Comparison of ENCODE assay signal across 8 cellular contexts in genomic region chr15:52179278-52180195, GRCh38. TPM values are rescaled to one million over a fixed set of nuclear protein-coding genes. Genes with fewer than 3 reads are reported as not detected.
DNase-seq lines count a peak whose midpoint lies in the region; ATAC-seq and TF ChIP-seq lines count a peak whose summit lies in the region.

No MANE protein-coding gene starts in this region.

- H3K4me2 ChIP-seq in MM.1S (ENCODE audit: low read depth, low read length): peak overlapping the region; percentile 99

- H3K4me3 Mint-ChIP-seq in activated naive CD4-positive, alpha-beta T cell treated with anti-CD3 and anti-CD28 coated beads, Interleukin-2, amount 50 U/mL, for 24 hours: peak overlapping the region; percentile 90

- H3K79me2 ChIP-seq in MM.1S (ENCODE audit: low read length): peaks cover 37% of the 10 kb centered on the region

- peak overlapping the region; percentile 55 for H3K4me3 ChIP-seq in HAP-1
- peak overlapping the region; percentile 88 for H3K4me3 ChIP-seq in MM.1S (ENCODE audit: low read length)
- peak overlapping the region; percentile 85 for H3K4me3 ChIP-seq in SJSA1
- H3K4me3 ChIP-seq in testis: peak overlapping the region; percentile 70 to 85

- no peak for TF ChIP-seq POLR2A in testis (IDR thresholded peaks at IDR 0.05)

- in situ Hi-C loops in HAP-1 (cut with MboI; ENCODE audit: low sequenced_read_pairs): no loop called here

- peak overlapping the region; percentile 92 for H3K9ac ChIP-seq in MM.1S (ENCODE audit: low read length)

- H3K36me3 ChIP-seq in HAP-1 (replicated peaks) (no peaks in the 10 kb centered on the region), MM.1S (replicated peaks; ENCODE audit: insufficient read depth, low read length) (no peaks in the 10 kb centered on the region), SJSA1 (peaks cover 5% of the 10 kb centered on the region; the same call in 1 of the 2 replicates), testis (ENCODE audit: low read depth, missing control alignments) (no peaks in the 10 kb centered on the region)

- no peaks in the 10 kb centered on the region for H3K9me3 Mint-ChIP-seq in activated naive CD4-positive, alpha-beta T cell treated with anti-CD3 and anti-CD28 coated beads, Interleukin-2, amount 50 U/mL, for 24 hours

- H3K27ac ChIP-seq in MM.1S (ENCODE audit: low read length) (peak overlapping the region; percentile 82), SJSA1 (peak overlapping the region; percentile 52), testis (peak overlapping the region; percentile 92 to 98)

- DNase-seq in GM04504 (ENCODE audit: low read depth) (peak; percentile 50), HAP-1 (ENCODE audit: low spot score in 2 of 2) (peak; percentile 79 to 91), MM.1S (peak; percentile 89), SJSA1 (ENCODE audit: low read depth in 1 of 2, low spot score in 2 of 2) (peak; percentile 79), globus pallidus (ENCODE audit: low spot score) (peak; percentile 67), omental fat pad (ENCODE audit: low spot score) (peak; percentile 38), testis (peak; percentile 92)

- TF ChIP-seq CTCF in MM.1S (IDR thresholded peaks at IDR 0.05; ENCODE audit: low read length) (no peak), omental fat pad (IDR thresholded peaks at IDR 0.05) (no peak), testis (IDR thresholded peaks at IDR 0.05) (no peak)

- no peaks in the 10 kb centered on the region for H3K9me2 ChIP-seq in MM.1S (replicated peaks; ENCODE audit: insufficient read depth, low read length)

- 0 to 1% methylated on average over 42 of the region's 105 CpGs for WGBS in testis, 2 donors

- peaks cover 9% of the 10 kb centered on the region; the same call in 1 of the 2 replicates for H3F3A ChIP-seq in MM.1S (ENCODE audit: insufficient read depth, low read length)

- peaks cover 34% of the 10 kb centered on the region for H3K4me1 Mint-ChIP-seq in activated naive CD4-positive, alpha-beta T cell treated with anti-CD3 and anti-CD28 coated beads, Interleukin-2, amount 50 U/mL, for 24 hours

- H3K27ac Mint-ChIP-seq in activated naive CD4-positive, alpha-beta T cell treated with anti-CD3 and anti-CD28 coated beads, Interleukin-2, amount 50 U/mL, for 24 hours: peak overlapping the region; percentile 95

- no peaks in the 10 kb centered on the region for H3K27me3 Mint-ChIP-seq in activated naive CD4-positive, alpha-beta T cell treated with anti-CD3 and anti-CD28 coated beads, Interleukin-2, amount 50 U/mL, for 24 hours

- peak; percentile 96 for ATAC-seq in omental fat pad (ENCODE audit: low FRiP score)

- H4K20me1 ChIP-seq in MM.1S (ENCODE audit: insufficient read depth, low read length): no peaks in the 10 kb centered on the region

- no peaks in the 10 kb centered on the region for H3K9me3 ChIP-seq in HAP-1
- H3K9me3 ChIP-seq in MM.1S (replicated peaks; ENCODE audit: insufficient read depth, low read length): no peaks in the 10 kb centered on the region
- H3K9me3 ChIP-seq in SJSA1 (replicated peaks): no peaks in the 10 kb centered on the region
- H3K9me3 ChIP-seq in testis: no peaks in the 10 kb centered on the region

- H3K4me1 ChIP-seq in HAP-1 (peaks cover 4% of the 10 kb centered on the region), MM.1S (ENCODE audit: low read length) (peaks cover 14% of the 10 kb centered on the region), SJSA1 (replicated peaks) (peaks cover 14% of the 10 kb centered on the region), testis (peaks cover 27% of the 10 kb centered on the region)

- intact Hi-C loops in testis (cut with DNase I; ENCODE audit: low total_unique reads): no loop called here

- H2AFZ ChIP-seq in MM.1S (ENCODE audit: low read length): peak overlapping the region; percentile 99

- H3K36me3 Mint-ChIP-seq in activated naive CD4-positive, alpha-beta T cell treated with anti-CD3 and anti-CD28 coated beads, Interleukin-2, amount 50 U/mL, for 24 hours: no peaks in the 10 kb centered on the region

- H3K27me3 ChIP-seq in HAP-1 (ENCODE audit: low read depth) (no peaks in the 10 kb centered on the region), MM.1S (replicated peaks; ENCODE audit: insufficient read depth, low read length) (no peaks in the 10 kb centered on the region), SJSA1 (replicated peaks) (no peaks in the 10 kb centered on the region), testis (no peaks in the 10 kb centered on the region)

RNA-seq across cellular contexts. Expression of gene GNB5, which starts 11.7 kb away (rescaled TPM):
- total RNA-seq in SJSA1 (2014; rRNA removed; shearing (Covaris generic)): 53.7 and 58.9 TPM in 2 replicates
- total RNA-seq in omental fat pad (10 to 100 TPM; 17.2 to 27.1 (median 19.3) TPM), testis (10 to 100 TPM; 65.4 to 82.3 TPM)
- 37.1 TPM for polyA plus RNA-seq in testis (ENCODE audit: insufficient read depth, low read depth, low replicate concordance)

Comparison
In these comparisons a context has a peak if more than half of its experiments do, and no peak if none do; other contexts are left out.
1. Peak in every context shown above with its lines: DNase-seq, ATAC-seq, H3K4me3 ChIP-seq and H3K27ac ChIP-seq.
2. DNase-seq: peak in every context shown above with its lines; median percentile 92 in testis; 89 in MM.1S; 85 in HAP-1; 79 in SJSA1; 67 in globus pallidus; 50 in GM04504; 38 in omental fat pad.